In genomic region chr1:174340404-174340803, GRCh38 we compare ENCODE assay signal across 3 cellular contexts.
A peak's percentile ranks its signal among the peaks of the same experiment; 100 is the strongest.
DNase-seq lines count a peak whose midpoint lies in the region; ATAC-seq, FAIRE-seq and TF ChIP-seq lines count a peak whose summit lies in the region.
"Not testable (repeated sequence)": the region's sequence is repeated elsewhere in the genome, so short reads cannot be mapped to it uniquely, and the experiment has no call there.

No MANE protein-coding gene starts in this region.

- H3K9me3 ChIP-seq in HEK293 (ENCODE audit: control insufficient read depth, insufficient read depth, low read depth, low read length); SU-DHL-6 (ENCODE audit: insufficient read depth, low read length); K562 (replicated peaks; ENCODE audit: control insufficient read depth, insufficient read depth, low read depth, low read length): not testable (repeated sequence)

- H3K9me1 ChIP-seq in K562 (ENCODE audit: control insufficient read depth, insufficient read depth, low read length), result not testable (repeated sequence)

- not testable (repeated sequence) for H3K9ac ChIP-seq in SU-DHL-6 (ENCODE audit: low read length); K562 (ENCODE audit: insufficient read depth in 1 of 2, low read depth in 2 of 2, low read length in 2 of 2)

- CTCF ChIA-PET in HEK293 (lab: Yijun Ruan, JAX); K562 (lab: Yijun Ruan, JAX; ENCODE audit: low intra/inter-chr PET ratio): not testable (repeated sequence)

- not testable (repeated sequence) for BruUV-seq in K562 (replicated peaks; lab: Mats Ljungman, UMichigan)

- not testable (repeated sequence) for ATAC-seq in K562

- H3K4me2 ChIP-seq in SU-DHL-6 (ENCODE audit: low read depth, low read length, poor library complexity, severe bottlenecking), result peak overlapping the region; percentile 51
- not testable (repeated sequence) for H3K4me2 ChIP-seq in K562 (ENCODE audit: insufficient read depth, low read length)

- not testable (repeated sequence) for TF ChIP-seq EP300 in K562 (IDR thresholded peaks at IDR 0.05; ENCODE audit: low read length)

- not testable (repeated sequence) for TF ChIP-seq RAD21 in K562 (CRISPR knock-in tag; conservative IDR thresholded peaks at IDR 0.05 in 1 of 2, IDR thresholded peaks at IDR 0.05 in 1 of 2)

- H3K27ac ChIP-seq in HEK293 (ENCODE audit: extremely low read depth, low read depth, low read length); K562 (ENCODE audit: extremely low read depth, low read depth, low read length): not testable (repeated sequence)
- H3K27ac ChIP-seq in SU-DHL-6 (ENCODE audit: low read depth, low read length), result peak overlapping the region; percentile 88

- not testable (repeated sequence) for TF ChIP-seq CTCF in HEK293 (tag by site-specific recombination; IDR thresholded peaks at IDR 0.05); SU-DHL-6 (IDR thresholded peaks at IDR 0.05; ENCODE audit: insufficient read depth, low read length, poor library complexity, severe bottlenecking); K562 (IDR thresholded peaks at IDR 0.05 in 2 of 3, conservative IDR thresholded peaks at IDR 0.05 in 1 of 3; ENCODE audit: insufficient read depth in 2 of 3, low read depth in 1 of 3, low read length in 3 of 3)

- TF ChIP-seq POLR2A in K562 (conservative IDR thresholded peaks at IDR 0.05), result not testable (repeated sequence)

- DNase-seq in K562 (ENCODE audit: extremely low read depth in 1 of 4, low spot score in 3 of 4), result not testable (repeated sequence)

- not testable (repeated sequence) for H2AFZ ChIP-seq in SU-DHL-6 (ENCODE audit: low read depth, low read length, severe bottlenecking); K562 (ENCODE audit: low read depth, low read length)

- in situ Hi-C loops in K562 (cut with MboI), result not testable (repeated sequence)

- peaks cover 92% of the 10 kb centered on the region for H3K79me2 ChIP-seq in SU-DHL-6 (ENCODE audit: insufficient read depth, low read length)
- not testable (repeated sequence) for H3K79me2 ChIP-seq in K562 (ENCODE audit: control insufficient read depth, insufficient read depth, low read length)

- 35% methylated on average over 1 of the region's 1 CpG for WGBS in K562 (ENCODE audit: insufficient coverage, low coverage, missing lambda C conversion rate)

- not testable (repeated sequence) for H3K27me3 ChIP-seq in SU-DHL-6 (ENCODE audit: low read length); K562 (ENCODE audit: control insufficient read depth in 2 of 2, insufficient read depth in 2 of 2, low read length in 2 of 2)

- not testable (repeated sequence) for H3K4me3 ChIP-seq in HEK293 (ENCODE audit: low read depth, low read length); SU-DHL-6 (ENCODE audit: insufficient read depth, low read length, poor library complexity, severe bottlenecking); K562

- H3K4me1 ChIP-seq in HEK293 (ENCODE audit: control insufficient read depth, insufficient read depth, low read length); K562 (replicated peaks in 1 of 2; ENCODE audit: control insufficient read depth in 2 of 2, insufficient read depth in 2 of 2, low read length in 2 of 2): not testable (repeated sequence)

- H3F3A ChIP-seq in SU-DHL-6 (ENCODE audit: insufficient read depth), result peaks cover 43% of the 10 kb centered on the region

- not testable (repeated sequence) for H4K20me1 ChIP-seq in SU-DHL-6 (ENCODE audit: low read depth, low read length); K562 (replicated peaks; ENCODE audit: control insufficient read depth, insufficient read depth, low read length)

- POLR2A ChIA-PET in HEK293 (lab: Yijun Ruan, JAX); K562 (lab: Yijun Ruan, JAX): not testable (repeated sequence)

- intact Hi-C loops in K562 (cut with micrococcal nuclease), result not testable (repeated sequence)

- H3K36me3 ChIP-seq in HEK293 (ENCODE audit: control insufficient read depth in 2 of 2, insufficient read depth in 1 of 2, low read length in 2 of 2); SU-DHL-6 (ENCODE audit: low read length); K562 (ENCODE audit: control insufficient read depth, insufficient read depth, low read length): not testable (repeated sequence)

- H3K9me2 ChIP-seq in SU-DHL-6 (replicated peaks; ENCODE audit: insufficient read depth, low read length), result not testable (repeated sequence)

- not testable (repeated sequence) for FAIRE-seq in K562 (lab: Jason Lieb, UNC)

TF ChIP-seq in HEK293, 187 proteins besides CTCF, POLR2A, EP300 and RAD21:
- peak; percentile 69 for TF ChIP-seq ZNF146 (tag by site-specific recombination; IDR thresholded peaks at IDR 0.05)
TF ChIP-seq in HEK293: peak in this region for 1; not testable (repeated sequence) for 186.

TF ChIP-seq in K562, 482 proteins besides CTCF, POLR2A, EP300 and RAD21:
- TF ChIP-seq RBM25 (IDR thresholded peaks at IDR 0.05; ENCODE audit: low read depth, low read length, severe bottlenecking), result peak; percentile 17
- TF ChIP-seq ZNF146 (CRISPR knock-in tag; IDR thresholded peaks at IDR 0.05; ENCODE audit: unreplicated experiment), result peak; percentile 90
